In the genomic region with DNA sequence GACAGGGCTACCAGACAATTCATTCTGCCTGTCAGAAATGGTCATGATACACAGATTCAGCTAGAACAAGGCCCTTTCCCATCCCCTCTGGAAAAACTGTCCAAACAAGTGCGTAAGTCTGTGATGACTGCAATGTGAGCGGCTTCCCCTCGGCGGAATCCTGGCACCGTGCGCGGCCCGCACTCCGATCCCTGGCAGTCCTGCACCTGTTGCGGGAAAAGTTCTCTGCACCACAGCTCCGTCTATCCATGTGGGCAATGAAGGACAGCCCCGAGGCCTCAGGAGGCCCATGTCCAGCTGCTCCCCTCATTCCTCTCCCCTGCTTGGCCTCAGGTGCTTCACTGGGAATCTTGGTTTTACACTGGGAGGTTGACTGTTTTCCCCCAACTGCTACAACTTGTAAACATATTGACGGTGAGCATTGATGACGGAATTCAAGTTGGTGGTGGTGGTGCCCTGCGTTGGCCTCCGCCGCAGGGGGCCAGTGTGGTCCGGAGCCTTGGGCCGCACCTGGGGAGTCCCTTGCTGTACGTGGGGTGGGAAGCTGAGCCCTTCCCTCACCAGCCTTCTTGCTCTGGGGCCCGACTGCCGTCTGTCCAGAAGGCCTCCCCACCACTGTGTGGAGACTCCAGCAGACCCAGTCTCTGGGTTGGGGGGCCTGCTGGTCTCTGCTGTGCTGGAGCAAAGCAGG, we compare ENCODE assay signal across 30 cellular contexts. TPM values are rescaled to one million over a fixed set of nuclear protein-coding genes. Genes with fewer than 3 reads are reported as not detected.
"Had no signal": no experiment of that assay in that cellular context is flagged by ENCODE, and none has a peak within 500 bp of the region (broad histone marks: within the 10 kb centered on the region; RNA-seq: fewer than 3 reads in every experiment).

No MANE protein-coding gene starts in this region.

- H3K9ac ChIP-seq: parathyroid adenoma had no signal

- H3K9me3 ChIP-seq: esophagus squamous epithelium, heart right ventricle, left lung, sigmoid colon, spleen, testis, tibial artery, upper lobe of left lung, uterus had no signal

- H3K9me3 Mint-ChIP-seq: effector memory CD8-positive, alpha-beta T cell; natural killer cell; stimulated activated memory B cell treated with anti-CD40 and anti-IgM and Interleukin-4, amounts not matched to agents 10 μg/mL and 1 μg/mL and 100 μg/mL, for 72 hours had no signal

- ATAC-seq: effector memory CD8-positive, alpha-beta T cell; heart right ventricle; left cardiac atrium; left lung; natural killer cell; stimulated activated memory B cell treated with anti-CD40 and anti-IgM and Interleukin-4, amounts not matched to agents 10 μg/mL and 1 μg/mL and 100 μg/mL, for 72 hours; stimulated activated naive CD8-positive, alpha-beta T cell treated with anti-CD3 and anti-CD28 coated beads, Interleukin-15, Interleukin-2, amounts not matched to agents 100 U/mL and 50 U/mL, for 24 hours had no signal

- H3K36me3 ChIP-seq: esophagus squamous epithelium, heart right ventricle, left lung, sigmoid colon, spleen, tibial artery, upper lobe of left lung, uterus had no signal

- H3K4me1 ChIP-seq: esophagus squamous epithelium, left lung, parathyroid adenoma, sigmoid colon, spleen, tibial artery, upper lobe of left lung, uterus had no signal

- H3K79me2 ChIP-seq: parathyroid adenoma had no signal

- H3K4me3 Mint-ChIP-seq: effector memory CD8-positive, alpha-beta T cell; natural killer cell; stimulated activated memory B cell treated with anti-CD40 and anti-IgM and Interleukin-4, amounts not matched to agents 10 μg/mL and 1 μg/mL and 100 μg/mL, for 72 hours had no signal

- H2AFZ ChIP-seq: parathyroid adenoma had no signal

- H3K4me1 Mint-ChIP-seq: natural killer cell; stimulated activated memory B cell treated with anti-CD40 and anti-IgM and Interleukin-4, amounts not matched to agents 10 μg/mL and 1 μg/mL and 100 μg/mL, for 72 hours had no signal

- H3K36me3 Mint-ChIP-seq: natural killer cell; stimulated activated memory B cell treated with anti-CD40 and anti-IgM and Interleukin-4, amounts not matched to agents 10 μg/mL and 1 μg/mL and 100 μg/mL, for 72 hours had no signal

- H3K27me3 ChIP-seq: testis, uterus had no signal

- H3K27ac Mint-ChIP-seq: effector memory CD8-positive, alpha-beta T cell; natural killer cell; progenitor cell of endocrine pancreas; stimulated activated memory B cell treated with anti-CD40 and anti-IgM and Interleukin-4, amounts not matched to agents 10 μg/mL and 1 μg/mL and 100 μg/mL, for 72 hours had no signal

- DNase-seq: cortex of kidney; effector memory CD8-positive, alpha-beta T cell; erythroblast; esophagus squamous epithelium; foreskin melanocyte; glutamatergic neuron; heart right ventricle; hippocampal formation; left cardiac atrium; left lung; mesenchymal stem cell; midbrain; natural killer cell; sigmoid colon; spleen; stimulated activated CD4-positive, alpha-beta T cell treated with anti-CD3 and anti-CD28 coated beads, Interleukin-4, amount 100 ng/mL, for 4 hours; stimulated activated naive CD8-positive, alpha-beta T cell treated with anti-CD3 and anti-CD28 coated beads, Interleukin-15, Interleukin-2, amounts not matched to agents 100 U/mL and 50 U/mL, for 24 hours; substantia nigra; testis; tibial artery; uterus had no signal

- H3K4me3 ChIP-seq: esophagus squamous epithelium, heart right ventricle, left lung, sigmoid colon, skin epidermis, spleen, testis, tibial artery, upper lobe of left lung, uterus had no signal

- H3K27ac ChIP-seq: esophagus squamous epithelium, heart right ventricle, left lung, parathyroid adenoma, sigmoid colon, skin epidermis, spleen, testis, tibial artery, upper lobe of left lung, uterus had no signal

RNA-seq across cellular contexts. Expression of a gene that starts 11.6 kb away (rescaled TPM):
- total RNA-seq: dermis microvascular lymphatic vessel endothelial cell, kidney epithelial cell, lung microvascular endothelial cell, natural killer cell, osteoblast had no signal

RNA-seq across cellular contexts. Expression of a gene that starts 36.9 kb away (rescaled TPM):
- total RNA-seq: dermis microvascular lymphatic vessel endothelial cell, heart right ventricle, kidney epithelial cell, left cardiac atrium, lung microvascular endothelial cell, natural killer cell, osteoblast, sigmoid colon, spleen had no signal
